1 cellular context compared by ENCODE assay signal in genomic region chr16:3129137-3130131, GRCh38.
A peak's percentile ranks its signal among the peaks of the same experiment; 100 is the strongest.
TF ChIP-seq lines count a peak whose summit lies in the region.

No MANE protein-coding gene starts in this region.

TF ChIP-seq in HepG2, 621 proteins besides CTCF, POLR2A, EP300 and RAD21 (continued from another document and continues in another):
- TF ChIP-seq NRL (CRISPR knock-in tag; IDR thresholded peaks at IDR 0.05; ENCODE audit: borderline replicate concordance) (0 out of 2 replicates have a peak, but pooled peaks have one; percentile 20), GTF2F1 (IDR thresholded peaks at IDR 0.05; ENCODE audit: low read length) (no peak), ZSCAN22 (CRISPR knock-in tag; IDR thresholded peaks at IDR 0.05) (no peak), ELF3 (CRISPR knock-in tag; IDR thresholded peaks at IDR 0.05) (peak; percentile 66), MLXIP (CRISPR knock-in tag; IDR thresholded peaks at IDR 0.05; ENCODE audit: borderline replicate concordance) (no peak), BATF2 (CRISPR knock-in tag; IDR thresholded peaks at IDR 0.05) (no peak), TMF1 (CRISPR knock-in tag; IDR thresholded peaks at IDR 0.05; ENCODE audit: low read depth) (no peak), SAP130 (CRISPR knock-in tag; IDR thresholded peaks at IDR 0.05; ENCODE audit: low read depth) (peak; percentile 40; the same call in 1 of the 2 replicates), SIN3B (IDR thresholded peaks at IDR 0.05; ENCODE audit: low read length) (0 out of 2 replicates have a peak, but pooled peaks have one; percentile 22), LBX2 (CRISPR knock-in tag; IDR thresholded peaks at IDR 0.05; ENCODE audit: borderline replicate concordance) (0 out of 2 replicates have a peak, but pooled peaks have one; percentile 35), SMARCE1 (IDR thresholded peaks at IDR 0.05; ENCODE audit: borderline replicate concordance) (no peak), MAZ (IDR thresholded peaks at IDR 0.05; ENCODE audit: borderline replicate concordance, low read depth, low read length) (no peak), MAZ (CRISPR knock-in tag; IDR thresholded peaks at IDR 0.05; ENCODE audit: low read depth) (no peak), STAG1 (CRISPR knock-in tag; IDR thresholded peaks at IDR 0.05) (peak; percentile 67), XRCC5 (optimal IDR thresholded peaks at IDR 0.05; ENCODE audit: low read length) (peak; percentile 51), ZNF251 (CRISPR knock-in tag; IDR thresholded peaks at IDR 0.05) (no peak), KAT8 (CRISPR knock-in tag; IDR thresholded peaks at IDR 0.05) (peak; percentile 40; the same call in 1 of the 2 replicates), TFDP1 (CRISPR knock-in tag; IDR thresholded peaks at IDR 0.05; ENCODE audit: borderline replicate concordance) (no peak), YEATS4 (CRISPR knock-in tag; IDR thresholded peaks at IDR 0.05; ENCODE audit: borderline replicate concordance) (no peak), JUN (CRISPR knock-in tag; IDR thresholded peaks at IDR 0.05) (no peak), HOXA3 (CRISPR knock-in tag; IDR thresholded peaks at IDR 0.05) (no peak), ZNF552 (CRISPR knock-in tag; IDR thresholded peaks at IDR 0.05; ENCODE audit: borderline replicate concordance) (no peak), ZNF780A (CRISPR knock-in tag; IDR thresholded peaks at IDR 0.05) (no peak), MAX (IDR thresholded peaks at IDR 0.05) (peak; percentile 42; the same call in 1 of the 2 replicates), ZNF18 (CRISPR knock-in tag; IDR thresholded peaks at IDR 0.05; ENCODE audit: insufficient replicate concordance) (peak; percentile 21), ZNF597 (CRISPR knock-in tag; IDR thresholded peaks at IDR 0.05) (no peak), AGO2 (optimal IDR thresholded peaks at IDR 0.05; ENCODE audit: low read depth, low read length) (peak; percentile 87), RFXAP (CRISPR knock-in tag; IDR thresholded peaks at IDR 0.05; ENCODE audit: borderline replicate concordance) (no peak), DR1 (CRISPR knock-in tag; IDR thresholded peaks at IDR 0.05) (no peak), ZNF556 (CRISPR knock-in tag; IDR thresholded peaks at IDR 0.05; ENCODE audit: borderline replicate concordance) (peak; percentile 25; the same call in 1 of the 2 replicates), SALL1 (CRISPR knock-in tag; IDR thresholded peaks at IDR 0.05) (peak; percentile 27; the same call in 1 of the 2 replicates), HIVEP1 (CRISPR knock-in tag; IDR thresholded peaks at IDR 0.05) (no peak), ZMYM4 (CRISPR knock-in tag; IDR thresholded peaks at IDR 0.05) (0 out of 2 replicates have a peak, but pooled peaks have one; percentile 12), SMC3 (IDR thresholded peaks at IDR 0.05; ENCODE audit: low read length) (peak; percentile 44; the same call in 1 of the 2 replicates), E2F2 (CRISPR knock-in tag; IDR thresholded peaks at IDR 0.05; ENCODE audit: borderline replicate concordance) (0 out of 2 replicates have a peak, but pooled peaks have one; percentile 43), CEBPZ (IDR thresholded peaks at IDR 0.05; ENCODE audit: low read length) (no peak), ARID5B (CRISPR knock-in tag; IDR thresholded peaks at IDR 0.05) (no peak), ELF1 (CRISPR knock-in tag; IDR thresholded peaks at IDR 0.05) (peak; percentile 60), HNF1B (CRISPR knock-in tag; IDR thresholded peaks at IDR 0.05) (0 out of 2 replicates have a peak, but pooled peaks have one; percentile 37), ZNF605 (CRISPR knock-in tag; IDR thresholded peaks at IDR 0.05) (no peak), MATR3 (CRISPR knock-in tag; IDR thresholded peaks at IDR 0.05) (no peak), ZNF776 (CRISPR knock-in tag; IDR thresholded peaks at IDR 0.05) (no peak)
